In genomic region chr9:136328011-136328621, GRCh38 we compare ENCODE assay signal across 1 cellular context.
TF ChIP-seq lines count a peak whose summit lies in the region.

No MANE protein-coding gene starts in this region.

TF ChIP-seq in HEK293, 187 proteins besides CTCF, POLR2A, EP300 and RAD21 (continued from another document):
- TF ChIP-seq ZNF26 (tag by site-specific recombination; IDR thresholded peaks at IDR 0.05) (no peak), ZEB2 (tag by site-specific recombination; IDR thresholded peaks at IDR 0.05) (peak; percentile 73), ZNF521 (tag by site-specific recombination; IDR thresholded peaks at IDR 0.05) (no peak), ZNF350 (tag by site-specific recombination; IDR thresholded peaks at IDR 0.05) (no peak), ZNF274 (IDR thresholded peaks at IDR 0.05; ENCODE audit: low read length) (no peak), ZNF274 (tag by site-specific recombination; IDR thresholded peaks at IDR 0.05; ENCODE audit: borderline replicate concordance) (no peak), PRDM1 (tag by site-specific recombination; IDR thresholded peaks at IDR 0.05) (no peak), ZNF132 (tag by site-specific recombination; IDR thresholded peaks at IDR 0.05; ENCODE audit: borderline replicate concordance) (no peak), ZNF23 (tag by site-specific recombination; IDR thresholded peaks at IDR 0.05; ENCODE audit: borderline replicate concordance) (no peak), SETDB1 (IDR thresholded peaks at IDR 0.05; ENCODE audit: insufficient read length, low read length) (no peak), ZNF18 (tag by site-specific recombination; IDR thresholded peaks at IDR 0.05) (no peak), KLF1 (tag by site-specific recombination; IDR thresholded peaks at IDR 0.05) (peak; percentile 85), ZNF114 (tag by site-specific recombination; IDR thresholded peaks at IDR 0.05) (no peak), ZNF391 (tag by site-specific recombination; IDR thresholded peaks at IDR 0.05; ENCODE audit: borderline replicate concordance, low read depth) (0 out of 2 replicates have a peak, but pooled peaks have one; percentile 18), ZNF645 (tag by site-specific recombination; IDR thresholded peaks at IDR 0.05) (no peak), YY2 (tag by site-specific recombination; IDR thresholded peaks at IDR 0.05) (no peak), ZNF843 (tag by site-specific recombination; IDR thresholded peaks at IDR 0.05) (no peak), ZBTB7A (tag by site-specific recombination; IDR thresholded peaks at IDR 0.05; ENCODE audit: low read depth) (no peak), ZNF335 (tag by site-specific recombination; conservative IDR thresholded peaks at IDR 0.05) (peak; percentile 64), HOXC10 (CRISPR knock-in tag; IDR thresholded peaks at IDR 0.05) (no peak), REPIN1 (tag by site-specific recombination; IDR thresholded peaks at IDR 0.05; ENCODE audit: low read depth) (no peak), ZNF146 (tag by site-specific recombination; IDR thresholded peaks at IDR 0.05) (no peak), ZNF404 (tag by site-specific recombination; IDR thresholded peaks at IDR 0.05) (no peak), ZNF266 (tag by site-specific recombination; IDR thresholded peaks at IDR 0.05; ENCODE audit: low read depth) (no peak), ZNF768 (tag by site-specific recombination; IDR thresholded peaks at IDR 0.05) (no peak), ZNF366 (tag by site-specific recombination; conservative IDR thresholded peaks at IDR 0.05) (no peak), EGR2 (tag by site-specific recombination; IDR thresholded peaks at IDR 0.05; ENCODE audit: low read depth) (0 out of 2 replicates have a peak, but pooled peaks have one; percentile 27), ZNF223 (tag by site-specific recombination; IDR thresholded peaks at IDR 0.05) (peak; percentile 19; the same call in 1 of the 2 replicates), ZNF19 (tag by site-specific recombination; IDR thresholded peaks at IDR 0.05; ENCODE audit: low read depth) (no peak), KLF10 (tag by site-specific recombination; IDR thresholded peaks at IDR 0.05) (peak; percentile 90; the same call in 1 of the 2 replicates), ZSCAN30 (tag by site-specific recombination; IDR thresholded peaks at IDR 0.05) (no peak), ZNF416 (tag by site-specific recombination; IDR thresholded peaks at IDR 0.05) (no peak), KLF9 (tag by site-specific recombination; IDR thresholded peaks at IDR 0.05; ENCODE audit: low read depth) (peak; percentile 78), GLIS1 (tag by site-specific recombination; IDR thresholded peaks at IDR 0.05) (peak; percentile 46), ZNF10 (tag by site-specific recombination; IDR thresholded peaks at IDR 0.05) (no peak), ZNF292 (tag by site-specific recombination; IDR thresholded peaks at IDR 0.05; ENCODE audit: borderline replicate concordance, low read depth) (no peak), IKZF3 (tag by site-specific recombination; IDR thresholded peaks at IDR 0.05) (no peak), ZNF830 (tag by site-specific recombination; IDR thresholded peaks at IDR 0.05; ENCODE audit: low read depth) (no peak), ZFP69B (tag by site-specific recombination; IDR thresholded peaks at IDR 0.05) (no peak), REST (tag by site-specific recombination; IDR thresholded peaks at IDR 0.05) (no peak), ZFHX2 (tag by site-specific recombination; conservative IDR thresholded peaks at IDR 0.05) (0 out of 2 replicates have a peak, but pooled peaks have one; percentile 38), KLF8 (tag by site-specific recombination; IDR thresholded peaks at IDR 0.05) (peak; percentile 50; the same call in 1 of the 2 replicates), ZNF658 (tag by site-specific recombination; IDR thresholded peaks at IDR 0.05) (no peak), ZNF138 (tag by site-specific recombination; IDR thresholded peaks at IDR 0.05; ENCODE audit: borderline replicate concordance) (no peak), ZBTB8A (tag by site-specific recombination; IDR thresholded peaks at IDR 0.05) (peak; percentile 73), ZNF600 (tag by site-specific recombination; IDR thresholded peaks at IDR 0.05) (no peak), ZNF211 (tag by site-specific recombination; IDR thresholded peaks at IDR 0.05; ENCODE audit: low read depth) (no peak)
- TF ChIP-seq, protein P1, sequence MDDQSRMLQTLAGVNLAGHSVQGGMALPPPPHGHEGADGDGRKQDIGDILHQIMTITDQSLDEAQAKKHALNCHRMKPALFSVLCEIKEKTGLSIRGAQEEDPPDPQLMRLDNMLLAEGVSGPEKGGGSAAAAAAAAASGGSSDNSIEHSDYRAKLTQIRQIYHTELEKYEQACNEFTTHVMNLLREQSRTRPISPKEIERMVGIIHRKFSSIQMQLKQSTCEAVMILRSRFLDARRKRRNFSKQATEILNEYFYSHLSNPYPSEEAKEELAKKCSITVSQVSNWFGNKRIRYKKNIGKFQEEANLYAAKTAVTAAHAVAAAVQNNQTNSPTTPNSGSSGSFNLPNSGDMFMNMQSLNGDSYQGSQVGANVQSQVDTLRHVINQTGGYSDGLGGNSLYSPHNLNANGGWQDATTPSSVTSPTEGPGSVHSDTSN (CRISPR knock-in tag; IDR thresholded peaks at IDR 0.05) = no peak
- TF ChIP-seq, protein P2, sequence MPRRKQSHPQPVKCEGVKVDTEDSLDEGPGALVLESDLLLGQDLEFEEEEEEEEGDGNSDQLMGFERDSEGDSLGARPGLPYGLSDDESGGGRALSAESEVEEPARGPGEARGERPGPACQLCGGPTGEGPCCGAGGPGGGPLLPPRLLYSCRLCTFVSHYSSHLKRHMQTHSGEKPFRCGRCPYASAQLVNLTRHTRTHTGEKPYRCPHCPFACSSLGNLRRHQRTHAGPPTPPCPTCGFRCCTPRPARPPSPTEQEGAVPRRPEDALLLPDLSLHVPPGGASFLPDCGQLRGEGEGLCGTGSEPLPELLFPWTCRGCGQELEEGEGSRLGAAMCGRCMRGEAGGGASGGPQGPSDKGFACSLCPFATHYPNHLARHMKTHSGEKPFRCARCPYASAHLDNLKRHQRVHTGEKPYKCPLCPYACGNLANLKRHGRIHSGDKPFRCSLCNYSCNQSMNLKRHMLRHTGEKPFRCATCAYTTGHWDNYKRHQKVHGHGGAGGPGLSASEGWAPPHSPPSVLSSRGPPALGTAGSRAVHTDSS (tag by site-specific recombination; IDR thresholded peaks at IDR 0.05) = no peak
- TF ChIP-seq, protein P3, sequence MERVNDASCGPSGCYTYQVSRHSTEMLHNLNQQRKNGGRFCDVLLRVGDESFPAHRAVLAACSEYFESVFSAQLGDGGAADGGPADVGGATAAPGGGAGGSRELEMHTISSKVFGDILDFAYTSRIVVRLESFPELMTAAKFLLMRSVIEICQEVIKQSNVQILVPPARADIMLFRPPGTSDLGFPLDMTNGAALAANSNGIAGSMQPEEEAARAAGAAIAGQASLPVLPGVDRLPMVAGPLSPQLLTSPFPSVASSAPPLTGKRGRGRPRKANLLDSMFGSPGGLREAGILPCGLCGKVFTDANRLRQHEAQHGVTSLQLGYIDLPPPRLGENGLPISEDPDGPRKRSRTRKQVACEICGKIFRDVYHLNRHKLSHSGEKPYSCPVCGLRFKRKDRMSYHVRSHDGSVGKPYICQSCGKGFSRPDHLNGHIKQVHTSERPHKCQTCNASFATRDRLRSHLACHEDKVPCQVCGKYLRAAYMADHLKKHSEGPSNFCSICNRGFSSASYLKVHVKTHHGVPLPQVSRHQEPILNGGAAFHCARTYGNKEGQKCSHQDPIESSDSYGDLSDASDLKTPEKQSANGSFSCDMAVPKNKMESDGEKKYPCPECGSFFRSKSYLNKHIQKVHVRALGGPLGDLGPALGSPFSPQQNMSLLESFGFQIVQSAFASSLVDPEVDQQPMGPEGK (tag by site-specific recombination; IDR thresholded peaks at IDR 0.05) = peak; percentile 58; the same call in 1 of the 2 replicates
